ENCODE assay signal across 9 cellular contexts in genomic region chr4:113635739-113636437, GRCh38.
A peak's percentile ranks its signal among the peaks of the same experiment; 100 is the strongest.
DNase-seq lines count a peak whose midpoint lies in the region; ATAC-seq, FAIRE-seq and TF ChIP-seq lines count a peak whose summit lies in the region.
"Had no signal": no experiment of that assay in that cellular context is flagged by ENCODE, and none has a peak within 500 bp of the region (broad histone marks: within the 10 kb centered on the region; RNA-seq: fewer than 3 reads in every experiment).

No MANE protein-coding gene starts in this region.

- H3K4me3 ChIP-seq in bronchial epithelial cell (ENCODE audit: low read depth, low read length) = no peak overlapping the region
- H3K4me3 ChIP-seq in psoas muscle = no peak overlapping the region

- intact Hi-C loops in psoas muscle (cut with DNase I) = no loop called here

- H3K27ac ChIP-seq in psoas muscle = peak overlapping the region; percentile 78

- peaks cover 46% of the 10 kb centered on the region for H3K4me1 ChIP-seq in psoas muscle

- peak; percentile 42 for DNase-seq in GM03348 (ENCODE audit: low spot score)
- peak; percentile 43 for DNase-seq in HS-5 (ENCODE audit: low read depth)
- peak; percentile 14 for DNase-seq in bronchial epithelial cell (ENCODE audit: low read depth)
- no peak for DNase-seq in psoas muscle
- DNase-seq: activated T-cell treated with anti-CD3 and anti-CD28 coated beads, Interleukin-2, amount 50 U/mL, for 72 hours; stimulated activated CD4-positive, alpha-beta T cell treated with anti-CD3 and anti-CD28 coated beads, Interleukin-12 subunit alpha, Interleukin-12 subunit beta, amount 100 ng/mL, for 4 hours had no signal

- no peaks in the 10 kb centered on the region for H3K9me3 ChIP-seq in psoas muscle

- H3K27me3 ChIP-seq in bronchial epithelial cell (ENCODE audit: control insufficient read depth, insufficient read depth, low read length) (no peaks in the 10 kb centered on the region), psoas muscle (ENCODE audit: insufficient read depth in 3 of 3, low read length in 2 of 3) (no peaks in the 10 kb centered on the region)

- WGBS in psoas muscle, 3 donors = 31 to 51% (median 37%) methylated on average over 3 of the region's 3 CpGs

- H3K36me3 ChIP-seq in bronchial epithelial cell (ENCODE audit: control insufficient read depth, insufficient read depth, low read length) (no peaks in the 10 kb centered on the region), psoas muscle (ENCODE audit: insufficient read depth in 1 of 2, low read depth in 1 of 2) (no peaks in the 10 kb centered on the region)

- no peak for TF ChIP-seq CTCF in bronchial epithelial cell (IDR thresholded peaks at IDR 0.05; ENCODE audit: insufficient read depth, low read length, severe bottlenecking)
- no peak for TF ChIP-seq CTCF in psoas muscle (IDR thresholded peaks at IDR 0.05)

- peak; percentile 50 for FAIRE-seq in bronchial epithelial cell (lab: Jason Lieb, UNC)

- ATAC-seq in psoas muscle (peak; percentile 69 to 83 (median 78)), HG02973 (IDR thresholded peaks at IDR 0.05; ENCODE audit: unreplicated experiment) (no peak), GM21576 (IDR thresholded peaks at IDR 0.05; ENCODE audit: unreplicated experiment) (no peak), GM21526 (IDR thresholded peaks at IDR 0.05; ENCODE audit: low FRiP score, unreplicated experiment) (no peak)

Comparison
In these comparisons a context has a peak if more than half of its experiments do, and no peak if none do; other contexts are left out.
1. DNase-seq: peak in GM03348 (single experiment), HS-5 (single experiment) and bronchial epithelial cell (single experiment); none in psoas muscle (0 of 2).
2. ATAC-seq: peak in psoas muscle (4 of 4); none in HG02973 (single experiment), GM21576 (single experiment) and GM21526 (single experiment).